8 cellular contexts compared by ENCODE assay signal in genomic region chr1:92831762-92832536, GRCh38. TPM values are rescaled to one million over a fixed set of nuclear protein-coding genes. Genes with fewer than 3 reads are reported as not detected.
DNase-seq lines count a peak whose midpoint lies in the region; ATAC-seq and TF ChIP-seq lines count a peak whose summit lies in the region.

Gene RPL5 (plus strand): TSS chr1:92832040. CDS start chr1:92832115, 75 bp downstream.

- H3K36me3 Mint-ChIP-seq in chondrocyte (ENCODE audit: low read depth): peaks cover 22% of the 10 kb centered on the region

- TF ChIP-seq POLR2A in GM19193 (IDR thresholded peaks at IDR 0.05; ENCODE audit: extremely low read depth, insufficient read depth, insufficient read length): peak; percentile 100

- TF ChIP-seq CTCF in BJ (IDR thresholded peaks at IDR 0.05; ENCODE audit: insufficient read depth, low read depth, low read length) (peak; percentile 97), chondrocyte (IDR thresholded peaks at IDR 0.05) (peak; percentile 88), kidney epithelial cell (IDR thresholded peaks at IDR 0.05; ENCODE audit: insufficient read depth, low read length, poor library complexity, severe bottlenecking) (peak; percentile 98)

- H3K27me3 ChIP-seq in BJ (ENCODE audit: control insufficient read depth, insufficient read depth, low read length) (no peaks in the 10 kb centered on the region), kidney epithelial cell (ENCODE audit: control insufficient read depth, insufficient read depth, low read length) (no peaks in the 10 kb centered on the region)

- peak; percentile 82 for DNase-seq in BJ (ENCODE audit: low read depth)
- peak; percentile 94 for DNase-seq in NCI-H510A (lab: John Stamatoyannopoulos, UW)
- DNase-seq in activated CD4-positive, alpha-beta T cell treated with anti-CD3 and anti-CD28 coated beads for 1 hour: peak; percentile 96
- peak; percentile 98 for DNase-seq in chondrocyte (ENCODE audit: low spot score)
- DNase-seq in kidney epithelial cell (ENCODE audit: low read depth): peak; percentile 82
- peak; percentile 95 to 96 for DNase-seq in stimulated activated CD4-positive, alpha-beta T cell treated with anti-CD3 and anti-CD28 coated beads, Interleukin-15, amount 100 ng/mL, for 48 hours (ENCODE audit: low read depth in 2 of 2)

- peaks cover 44% of the 10 kb centered on the region for H3K4me1 Mint-ChIP-seq in chondrocyte (ENCODE audit: low read depth)

- ATAC-seq in HG03439 (IDR thresholded peaks at IDR 0.05; ENCODE audit: unreplicated experiment): peak; percentile 96

- peak within 1 kb of the TSS; percentile 99 for H3K4me3 Mint-ChIP-seq in chondrocyte (ENCODE audit: unreplicated experiment)

- no peaks in the 10 kb centered on the region for H3K27me3 Mint-ChIP-seq in chondrocyte (ENCODE audit: low read depth)

- CTCF ChIA-PET in BJ (lab: Yijun Ruan, JAX): interaction anchor here (0.6 to 2.3 kb wide), 21 partner anchors 9 to 625 kb away, joined by 3 to 34 read pairs (median 4); partner anchors contain the start of gene DIPK1A

- no peaks in the 10 kb centered on the region for H3K9me3 Mint-ChIP-seq in chondrocyte (ENCODE audit: low read depth)

- H3K4me3 ChIP-seq in BJ (ENCODE audit: low read depth, low read length) (peak within 1 kb of the TSS; percentile 62), kidney epithelial cell (ENCODE audit: low read depth, low read length) (peak within 1 kb of the TSS; percentile 97)

- POLR2A ChIA-PET in BJ (lab: Charles Lee): no interaction called here

- H3K27ac Mint-ChIP-seq in chondrocyte (ENCODE audit: unreplicated experiment): peak within 1 kb of the TSS; percentile 97

- H3K36me3 ChIP-seq in BJ (ENCODE audit: control insufficient read depth, insufficient read depth, low read length): no peaks in the 10 kb centered on the region; the same call in 1 of the 2 replicates
- H3K36me3 ChIP-seq in kidney epithelial cell (ENCODE audit: control insufficient read depth, insufficient read depth, low read length): no peaks in the 10 kb centered on the region

RNA-seq across cellular contexts. Expression of gene RPL5, which starts in this region (rescaled TPM):
- polyA plus RNA-seq in BJ (2011; rRNA removed): 1,389 and 2,073 TPM in 2 replicates
- polyA minus RNA-seq in BJ (2011; rRNA and poly(A)+ RNA removed): 481 and 777 TPM in 2 replicates
- total RNA-seq in chondrocyte (544 to 622 TPM (median 618 TPM) in 3 replicates), kidney epithelial cell (2,435 and 2,606 TPM in 2 replicates)

Comparison
In these comparisons a context has a peak if more than half of its experiments do, and no peak if none do; other contexts are left out.
1. Peak in every context shown above with its lines: DNase-seq, ATAC-seq and H3K4me3 ChIP-seq.